ENCODE assay signal across 1 cellular context in genomic region chrX:71095033-71095432, GRCh38.
TF ChIP-seq lines count a peak whose summit lies in the region.

No MANE protein-coding gene starts in this region.

TF ChIP-seq in liver, 16 proteins besides CTCF, POLR2A, EP300 and RAD21 (continued from another document):
- no peak for TF ChIP-seq MAX (IDR thresholded peaks at IDR 0.05)
- no peak for TF ChIP-seq FOXA1 (IDR thresholded peaks at IDR 0.05)
- TF ChIP-seq GABPA (IDR thresholded peaks at IDR 0.05 in 1 of 2, conservative IDR thresholded peaks at IDR 0.05 in 1 of 2), result no peak
- TF ChIP-seq FOXA2 (IDR thresholded peaks at IDR 0.05), result no peak
- TF ChIP-seq TAF1 (conservative IDR thresholded peaks at IDR 0.05), result no peak
- TF ChIP-seq SP1 (IDR thresholded peaks at IDR 0.05), result no peak
- TF ChIP-seq HNF4G (IDR thresholded peaks at IDR 0.05), result no peak
- TF ChIP-seq NR2F2 (IDR thresholded peaks at IDR 0.05), result no peak
- TF ChIP-seq RXRA (IDR thresholded peaks at IDR 0.05), result no peak
